1 cellular context compared by ENCODE assay signal in the genomic region with DNA sequence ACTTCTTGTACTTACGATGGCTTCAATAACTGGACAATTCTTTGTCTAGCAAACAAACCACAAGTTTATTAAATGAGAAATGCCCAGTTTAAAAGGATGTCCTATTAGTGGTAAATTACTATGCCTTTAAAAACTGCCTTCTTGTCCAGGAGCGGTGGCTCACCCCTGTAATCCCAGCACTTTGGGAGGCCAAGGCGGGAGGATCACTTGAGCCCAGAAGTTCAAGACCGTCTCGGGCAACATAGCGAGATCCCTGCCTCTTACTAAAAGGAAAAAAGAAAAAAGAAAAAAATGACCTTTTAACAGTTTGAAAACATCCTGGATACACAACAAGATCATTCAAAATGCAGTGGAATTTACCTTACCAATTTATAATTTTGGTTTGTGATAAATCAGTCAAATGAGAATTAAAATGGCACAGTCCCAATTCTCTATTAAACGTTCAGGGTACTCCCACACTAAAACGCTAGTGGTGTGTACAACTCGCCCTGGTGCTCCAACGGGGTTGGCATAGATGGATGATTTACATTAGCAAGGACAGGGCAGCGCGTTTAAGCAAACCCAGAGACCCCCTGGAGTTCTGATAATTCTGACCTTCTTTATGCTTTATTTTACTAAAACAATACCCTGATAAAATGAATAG.
TF ChIP-seq lines count a peak whose summit lies in the region.

No MANE protein-coding gene starts in this region.

TF ChIP-seq in K562, 482 proteins besides CTCF, POLR2A, EP300 and RAD21 (continued from another document and continues in another):
- no peak for TF ChIP-seq TSHZ1 (CRISPR knock-in tag; IDR thresholded peaks at IDR 0.05)
- TF ChIP-seq ZNF41 (CRISPR knock-in tag; conservative IDR thresholded peaks at IDR 0.05) = no peak
- TF ChIP-seq MCM2 (IDR thresholded peaks at IDR 0.05; ENCODE audit: low read depth) = no peak
- TF ChIP-seq FOXO4 (CRISPR knock-in tag; IDR thresholded peaks at IDR 0.05) = no peak
- TF ChIP-seq, protein P1, sequence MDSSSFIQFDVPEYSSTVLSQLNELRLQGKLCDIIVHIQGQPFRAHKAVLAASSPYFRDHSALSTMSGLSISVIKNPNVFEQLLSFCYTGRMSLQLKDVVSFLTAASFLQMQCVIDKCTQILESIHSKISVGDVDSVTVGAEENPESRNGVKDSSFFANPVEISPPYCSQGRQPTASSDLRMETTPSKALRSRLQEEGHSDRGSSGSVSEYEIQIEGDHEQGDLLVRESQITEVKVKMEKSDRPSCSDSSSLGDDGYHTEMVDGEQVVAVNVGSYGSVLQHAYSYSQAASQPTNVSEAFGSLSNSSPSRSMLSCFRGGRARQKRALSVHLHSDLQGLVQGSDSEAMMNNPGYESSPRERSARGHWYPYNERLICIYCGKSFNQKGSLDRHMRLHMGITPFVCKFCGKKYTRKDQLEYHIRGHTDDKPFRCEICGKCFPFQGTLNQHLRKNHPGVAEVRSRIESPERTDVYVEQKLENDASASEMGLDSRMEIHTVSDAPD (CRISPR knock-in tag; IDR thresholded peaks at IDR 0.05) = no peak
- TF ChIP-seq ZBTB40 (IDR thresholded peaks at IDR 0.05) = 0 out of 2 replicates have a peak, but pooled peaks have one; percentile 11
- no peak for TF ChIP-seq ZBTB40 (CRISPR knock-in tag; IDR thresholded peaks at IDR 0.05)
- TF ChIP-seq PPARD (CRISPR knock-in tag; IDR thresholded peaks at IDR 0.05) = no peak
- TF ChIP-seq ZFX (CRISPR knock-in tag; IDR thresholded peaks at IDR 0.05) = no peak
- TF ChIP-seq PYGO2 (tag; IDR thresholded peaks at IDR 0.05) = no peak
- no peak for TF ChIP-seq SMAD4 (CRISPR knock-in tag; conservative IDR thresholded peaks at IDR 0.05)
- no peak for TF ChIP-seq FOS (IDR thresholded peaks at IDR 0.05; ENCODE audit: extremely low read depth, insufficient read length)
- no peak for TF ChIP-seq ERF (CRISPR knock-in tag; IDR thresholded peaks at IDR 0.05)
- TF ChIP-seq MBD1 (CRISPR knock-in tag; IDR thresholded peaks at IDR 0.05) = no peak
- 0 out of 2 replicates have a peak, but pooled peaks have one; percentile 16 for TF ChIP-seq ILF3 (IDR thresholded peaks at IDR 0.05; ENCODE audit: borderline replicate concordance)
- 0 out of 2 replicates have a peak, but pooled peaks have one; percentile 8 for TF ChIP-seq ATF6 (CRISPR knock-in tag; IDR thresholded peaks at IDR 0.05)
- no peak for TF ChIP-seq ATF1 (CRISPR knock-in tag; IDR thresholded peaks at IDR 0.05)
- no peak for TF ChIP-seq ATF1 (tag; IDR thresholded peaks at IDR 0.05)
- no peak for TF ChIP-seq ZSCAN32 (CRISPR knock-in tag; IDR thresholded peaks at IDR 0.05)
- TF ChIP-seq, protein P2, sequence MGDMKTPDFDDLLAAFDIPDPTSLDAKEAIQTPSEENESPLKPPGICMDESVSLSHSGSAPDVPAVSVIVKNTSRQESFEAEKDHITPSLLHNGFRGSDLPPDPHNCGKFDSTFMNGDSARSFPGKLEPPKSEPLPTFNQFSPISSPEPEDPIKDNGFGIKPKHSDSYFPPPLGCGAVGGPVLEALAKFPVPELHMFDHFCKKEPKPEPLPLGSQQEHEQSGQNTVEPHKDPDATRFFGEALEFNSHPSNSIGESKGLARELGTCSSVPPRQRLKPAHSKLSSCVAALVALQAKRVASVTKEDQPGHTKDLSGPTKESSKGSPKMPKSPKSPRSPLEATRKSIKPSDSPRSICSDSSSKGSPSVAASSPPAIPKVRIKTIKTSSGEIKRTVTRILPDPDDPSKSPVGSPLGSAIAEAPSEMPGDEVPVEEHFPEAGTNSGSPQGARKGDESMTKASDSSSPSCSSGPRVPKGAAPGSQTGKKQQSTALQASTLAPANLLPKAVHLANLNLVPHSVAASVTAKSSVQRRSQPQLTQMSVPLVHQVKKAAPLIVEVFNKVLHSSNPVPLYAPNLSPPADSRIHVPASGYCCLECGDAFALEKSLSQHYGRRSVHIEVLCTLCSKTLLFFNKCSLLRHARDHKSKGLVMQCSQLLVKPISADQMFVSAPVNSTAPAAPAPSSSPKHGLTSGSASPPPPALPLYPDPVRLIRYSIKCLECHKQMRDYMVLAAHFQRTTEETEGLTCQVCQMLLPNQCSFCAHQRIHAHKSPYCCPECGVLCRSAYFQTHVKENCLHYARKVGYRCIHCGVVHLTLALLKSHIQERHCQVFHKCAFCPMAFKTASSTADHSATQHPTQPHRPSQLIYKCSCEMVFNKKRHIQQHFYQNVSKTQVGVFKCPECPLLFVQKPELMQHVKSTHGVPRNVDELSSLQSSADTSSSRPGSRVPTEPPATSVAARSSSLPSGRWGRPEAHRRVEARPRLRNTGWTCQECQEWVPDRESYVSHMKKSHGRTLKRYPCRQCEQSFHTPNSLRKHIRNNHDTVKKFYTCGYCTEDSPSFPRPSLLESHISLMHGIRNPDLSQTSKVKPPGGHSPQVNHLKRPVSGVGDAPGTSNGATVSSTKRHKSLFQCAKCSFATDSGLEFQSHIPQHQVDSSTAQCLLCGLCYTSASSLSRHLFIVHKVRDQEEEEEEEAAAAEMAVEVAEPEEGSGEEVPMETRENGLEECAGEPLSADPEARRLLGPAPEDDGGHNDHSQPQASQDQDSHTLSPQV (IDR thresholded peaks at IDR 0.05) = no peak
- no peak for TF ChIP-seq KLF10 (CRISPR knock-in tag; IDR thresholded peaks at IDR 0.05)
- TF ChIP-seq CCAR2 (IDR thresholded peaks at IDR 0.05; ENCODE audit: low read depth, low read length) = no peak
- TF ChIP-seq OTX1 (CRISPR knock-in tag; IDR thresholded peaks at IDR 0.05) = no peak
- no peak for TF ChIP-seq RCOR1 (IDR thresholded peaks at IDR 0.05; ENCODE audit: borderline replicate concordance in 1 of 2, low read depth in 2 of 2, low read length in 2 of 2)
- TF ChIP-seq, protein P3, sequence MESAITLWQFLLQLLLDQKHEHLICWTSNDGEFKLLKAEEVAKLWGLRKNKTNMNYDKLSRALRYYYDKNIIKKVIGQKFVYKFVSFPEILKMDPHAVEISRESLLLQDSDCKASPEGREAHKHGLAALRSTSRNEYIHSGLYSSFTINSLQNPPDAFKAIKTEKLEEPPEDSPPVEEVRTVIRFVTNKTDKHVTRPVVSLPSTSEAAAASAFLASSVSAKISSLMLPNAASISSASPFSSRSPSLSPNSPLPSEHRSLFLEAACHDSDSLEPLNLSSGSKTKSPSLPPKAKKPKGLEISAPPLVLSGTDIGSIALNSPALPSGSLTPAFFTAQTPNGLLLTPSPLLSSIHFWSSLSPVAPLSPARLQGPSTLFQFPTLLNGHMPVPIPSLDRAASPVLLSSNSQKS (CRISPR knock-in tag; IDR thresholded peaks at IDR 0.05) = no peak
